1 cellular context compared by ENCODE assay signal in the genomic region with DNA sequence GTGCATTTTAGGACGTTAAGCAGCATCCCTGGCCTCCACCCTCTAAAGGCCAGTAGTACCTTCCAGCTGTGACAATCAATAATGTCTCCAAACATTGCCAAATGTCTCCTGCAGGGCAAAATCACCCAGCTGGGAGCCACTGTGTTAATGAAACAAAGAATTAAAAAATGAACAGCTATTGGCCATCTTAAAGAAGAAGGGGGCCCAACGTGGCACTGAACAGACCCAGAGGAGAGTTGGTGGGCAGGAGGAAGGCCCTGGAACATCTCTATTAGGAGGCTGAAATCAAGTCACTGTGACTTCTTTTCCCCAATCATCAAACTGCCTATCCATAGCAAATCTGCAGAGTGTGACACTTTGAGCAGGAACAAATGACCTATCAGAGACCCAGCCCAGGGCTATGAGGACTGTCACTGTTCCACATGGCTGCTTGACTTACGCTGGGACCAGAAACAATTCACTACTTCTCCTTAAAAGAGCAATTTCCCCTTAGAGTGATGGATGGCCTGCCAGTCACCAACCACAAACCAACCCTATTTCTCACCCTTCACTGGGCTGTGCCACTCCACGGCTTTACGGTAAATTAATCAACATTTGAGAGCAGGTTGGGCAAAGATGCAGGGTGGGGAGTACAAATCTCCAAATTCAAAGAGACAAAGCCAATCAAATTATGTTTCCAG.
TF ChIP-seq lines count a peak whose summit lies in the region.

No MANE protein-coding gene starts in this region.

TF ChIP-seq in GM23338, 12 proteins besides CTCF, POLR2A, EP300 and RAD21 (continued from another document):
- TF ChIP-seq ZNF462 (CRISPR knock-in tag; IDR thresholded peaks at IDR 0.05) (no peak), EZH2 (IDR thresholded peaks at IDR 0.05; ENCODE audit: low read depth, unreplicated experiment) (no peak), JUNB (IDR thresholded peaks at IDR 0.05; ENCODE audit: unreplicated experiment) (no peak), ZNF331 (CRISPR knock-in tag; IDR thresholded peaks at IDR 0.05; ENCODE audit: low read depth) (no peak), NANOG (IDR thresholded peaks at IDR 0.05; ENCODE audit: borderline replicate concordance) (no peak)
TF ChIP-seq in GM23338: peak in this region for 0.
